ENCODE assay signal across 21 cellular contexts in the genomic region with DNA sequence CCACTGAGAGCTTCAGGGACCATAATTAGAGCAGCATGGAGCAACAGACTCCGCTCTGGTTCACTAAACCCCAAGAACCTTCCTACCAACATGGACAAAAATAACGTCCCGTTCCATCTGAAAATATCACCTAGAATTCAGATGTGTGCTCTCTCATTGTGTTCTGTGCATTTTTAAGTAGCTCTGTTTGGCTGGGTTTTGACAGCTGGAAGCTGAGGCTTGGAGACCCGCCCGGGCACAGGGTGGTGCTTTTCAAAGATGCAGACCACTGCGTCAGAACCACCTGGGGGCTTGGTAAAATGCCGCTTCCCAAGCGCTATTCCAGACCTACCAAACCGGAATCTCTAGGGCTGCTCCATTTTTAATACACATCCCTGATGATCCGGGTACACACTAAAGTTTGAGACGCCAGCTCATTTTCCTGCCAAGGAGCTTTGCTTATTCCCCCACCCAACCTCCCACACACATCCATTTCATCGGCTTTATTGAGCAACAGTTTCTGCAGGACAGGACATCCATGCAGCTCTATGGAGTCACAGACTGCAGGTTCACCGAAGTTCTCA.
DNase-seq lines count a peak whose midpoint lies in the region; ATAC-seq, FAIRE-seq and TF ChIP-seq lines count a peak whose summit lies in the region.
"Had no signal": no experiment of that assay in that cellular context is flagged by ENCODE, and none has a peak within 500 bp of the region (broad histone marks: within the 10 kb centered on the region; RNA-seq: fewer than 3 reads in every experiment).

No MANE protein-coding gene starts in this region.

- no peak overlapping the region for H3K4me3 Mint-ChIP-seq in activated CD8-positive, alpha-beta T cell treated with anti-CD3 and anti-CD28 coated beads for 36 hours
- H3K4me3 Mint-ChIP-seq: activated naive CD8-positive, alpha-beta T cell; activated T-cell treated with anti-CD3 and anti-CD28 coated beads, Interleukin-2, amount 50 U/mL, for 4 hours; neural progenitor cell had no signal

- H3K4me3 ChIP-seq in K562 (no peak overlapping the region), mucosa of descending colon (no peak overlapping the region)
- H3K4me3 ChIP-seq: BLaER1 treated with 17β-estradiol and CSF1 and Interleukin-3, amounts not matched to agents 10 nM and 100 nM; neural progenitor cell; Peyer's patch; right lobe of liver; thoracic aorta had no signal

- no peak overlapping the region for H3K4me2 ChIP-seq in K562 (ENCODE audit: insufficient read depth, low read length)
- H3K4me2 ChIP-seq: BLaER1 treated with 17β-estradiol and CSF1 and Interleukin-3, amounts not matched to agents 10 nM and 100 nM; neural progenitor cell had no signal

- H3K9ac ChIP-seq in K562 (ENCODE audit: insufficient read depth in 1 of 2, low read depth in 2 of 2, low read length in 2 of 2): no peak overlapping the region
- H3K9ac ChIP-seq: BLaER1 treated with 17β-estradiol and CSF1 and Interleukin-3, amounts not matched to agents 10 nM and 100 nM; neural progenitor cell had no signal

- no peak for TF ChIP-seq RAD21 in K562 (CRISPR knock-in tag; conservative IDR thresholded peaks at IDR 0.05 in 1 of 2, IDR thresholded peaks at IDR 0.05 in 1 of 2)

- no peaks in the 10 kb centered on the region for H3K9me3 Mint-ChIP-seq in activated CD8-positive, alpha-beta T cell treated with anti-CD3 and anti-CD28 coated beads for 36 hours
- H3K9me3 Mint-ChIP-seq: activated T-cell treated with anti-CD3 and anti-CD28 coated beads, Interleukin-2, amount 50 U/mL, for 4 hours; neural progenitor cell had no signal

- no peak overlapping the region for H2AFZ ChIP-seq in K562 (ENCODE audit: low read depth, low read length)
- H2AFZ ChIP-seq: neural progenitor cell had no signal

- no peaks in the 10 kb centered on the region for H3K36me3 Mint-ChIP-seq in activated CD8-positive, alpha-beta T cell treated with anti-CD3 and anti-CD28 coated beads for 36 hours (ENCODE audit: low read depth)
- H3K36me3 Mint-ChIP-seq: activated naive CD8-positive, alpha-beta T cell; neural progenitor cell had no signal

- H3K4me1 Mint-ChIP-seq in activated CD8-positive, alpha-beta T cell treated with anti-CD3 and anti-CD28 coated beads for 36 hours (ENCODE audit: low read depth): no peaks in the 10 kb centered on the region

- CTCF ChIA-PET in K562 (lab: Yijun Ruan, JAX; ENCODE audit: low intra/inter-chr PET ratio): no interaction called here
- CTCF ChIA-PET in activated CD8-positive, alpha-beta T cell treated with anti-CD3 and anti-CD28 coated beads for 36 hours (lab: Charles Lee): no interaction called here

- no peak for TF ChIP-seq EP300 in K562 (IDR thresholded peaks at IDR 0.05; ENCODE audit: low read length)

- WGBS in K562 (ENCODE audit: insufficient coverage, low coverage, missing lambda C conversion rate): 4% methylated on average over 12 of the region's 13 CpGs

- H3K9me1 ChIP-seq in K562 (ENCODE audit: control insufficient read depth, insufficient read depth, low read length): no peaks in the 10 kb centered on the region

- TF ChIP-seq POLR2A in K562 (conservative IDR thresholded peaks at IDR 0.05): no peak

- FAIRE-seq in K562 (lab: Jason Lieb, UNC): no peak
- FAIRE-seq: GM18507 had no signal

- H3K4me1 ChIP-seq in K562 (replicated peaks in 1 of 2; ENCODE audit: control insufficient read depth in 2 of 2, insufficient read depth in 2 of 2, low read length in 2 of 2) (no peaks in the 10 kb centered on the region), mucosa of descending colon (ENCODE audit: low read depth) (no peaks in the 10 kb centered on the region)
- H3K4me1 ChIP-seq: Peyer's patch, right lobe of liver had no signal

- peak; percentile 88 for DNase-seq in NCI-H345 (lab: John Stamatoyannopoulos, UW)
- no peak for DNase-seq in K562 (ENCODE audit: extremely low read depth in 1 of 4, low spot score in 3 of 4)
- no peak for DNase-seq in left cardiac atrium
- DNase-seq in mucosa of descending colon: no peak
- no peak for DNase-seq in activated CD8-positive, alpha-beta T cell treated with anti-CD3 and anti-CD28 coated beads for 36 hours
- DNase-seq in retina: no peak
- DNase-seq: activated CD4-positive, alpha-beta T cell treated with anti-CD3 and anti-CD28 coated beads, Interleukin-2, amount 50 U/mL, for 4 hours; activated T-cell treated with anti-CD3 and anti-CD28 coated beads, Interleukin-2, amount 50 U/mL, for 4 hours; HCEC 1CT; mesendoderm; NCI-H1930; NCI-H526 treated with DMSO at 0.1 percent for 48 hours; Peyer's patch; right lobe of liver; stimulated activated CD4-positive, alpha-beta T cell treated with anti-CD3 and anti-CD28 coated beads, Interleukin-2, amount 100 ng/mL, for 48 hours had no signal

- H3K27ac Mint-ChIP-seq in activated CD8-positive, alpha-beta T cell treated with anti-CD3 and anti-CD28 coated beads for 36 hours: no peak overlapping the region
- H3K27ac Mint-ChIP-seq: activated naive CD8-positive, alpha-beta T cell had no signal

- H3K27ac ChIP-seq in K562 (ENCODE audit: extremely low read depth, low read depth, low read length): no peak overlapping the region
- peak overlapping the region; percentile 81 for H3K27ac ChIP-seq in temporal lobe (ENCODE audit: low read depth, low read length)
- H3K27ac ChIP-seq: BLaER1 treated with 17β-estradiol and CSF1 and Interleukin-3, amounts not matched to agents 10 nM and 100 nM; neural progenitor cell; Peyer's patch; right lobe of liver; thoracic aorta had no signal

- H3K27me3 ChIP-seq in K562 (ENCODE audit: control insufficient read depth in 2 of 2, insufficient read depth in 2 of 2, low read length in 2 of 2): peaks cover 26 to 34% of the 10 kb centered on the region in 2 experiments
- H3K27me3 ChIP-seq: BLaER1 treated with 17β-estradiol and CSF1 and Interleukin-3, amounts not matched to agents 10 nM and 100 nM; neural progenitor cell; Peyer's patch; right lobe of liver had no signal

- POLR2A ChIA-PET in K562 (lab: Yijun Ruan, JAX): interaction anchor here (1.0 to 1.5 kb wide), 2 partner anchors 12 to 24 kb away, joined by 3 to 7 read pairs; no protein-coding TSS in a partner anchor
- POLR2A ChIA-PET in activated CD8-positive, alpha-beta T cell treated with anti-CD3 and anti-CD28 coated beads for 36 hours (lab: Charles Lee): no interaction called here

- in situ Hi-C loops in K562 (cut with MboI): no loop called here

- H3K36me3 ChIP-seq in K562 (ENCODE audit: control insufficient read depth, insufficient read depth, low read length) (no peaks in the 10 kb centered on the region), mucosa of descending colon (ENCODE audit: low read depth) (no peaks in the 10 kb centered on the region)
- H3K36me3 ChIP-seq: BLaER1 treated with 17β-estradiol and CSF1 and Interleukin-3, amounts not matched to agents 10 nM and 100 nM; neural progenitor cell; Peyer's patch; right lobe of liver; thoracic aorta had no signal

- TF ChIP-seq CTCF in K562 (IDR thresholded peaks at IDR 0.05 in 2 of 3, conservative IDR thresholded peaks at IDR 0.05 in 1 of 3; ENCODE audit: insufficient read depth in 2 of 3, low read depth in 1 of 3, low read length in 3 of 3): no peak
- TF ChIP-seq CTCF in mucosa of descending colon (IDR thresholded peaks at IDR 0.05): no peak
- no peak for TF ChIP-seq CTCF in activated CD8-positive, alpha-beta T cell treated with anti-CD3 and anti-CD28 coated beads for 36 hours (IDR thresholded peaks at IDR 0.05)

- ATAC-seq in K562 (peak; percentile 23; the same call in 1 of the 3 replicates), left cardiac atrium (peak; percentile 36 to 44), mucosa of descending colon (no peak)
- ATAC-seq in activated CD8-positive, alpha-beta T cell treated with anti-CD3 and anti-CD28 coated beads for 36 hours: no peak
- ATAC-seq: activated T-cell treated with anti-CD3 and anti-CD28 coated beads, Interleukin-2, amount 50 U/mL, for 4 hours; right lobe of liver had no signal

- H3K9me3 ChIP-seq in K562 (replicated peaks; ENCODE audit: control insufficient read depth, insufficient read depth, low read depth, low read length): no peaks in the 10 kb centered on the region
- no peaks in the 10 kb centered on the region for H3K9me3 ChIP-seq in mucosa of descending colon
- H3K9me3 ChIP-seq: BLaER1 treated with 17β-estradiol and CSF1 and Interleukin-3, amounts not matched to agents 10 nM and 100 nM; Peyer's patch; right lobe of liver; thoracic aorta had no signal

- H3K79me2 ChIP-seq in K562 (ENCODE audit: control insufficient read depth, insufficient read depth, low read length): no peaks in the 10 kb centered on the region

- H4K20me1 ChIP-seq in K562 (replicated peaks; ENCODE audit: control insufficient read depth, insufficient read depth, low read length): 0 out of 2 replicates have a peak, but pooled peaks cover 3% of the 10 kb centered on the region
- H4K20me1 ChIP-seq: BLaER1 treated with 17β-estradiol and CSF1 and Interleukin-3, amounts not matched to agents 10 nM and 100 nM had no signal

- H3K27me3 Mint-ChIP-seq in activated CD8-positive, alpha-beta T cell treated with anti-CD3 and anti-CD28 coated beads for 36 hours: peaks cover 7% of the 10 kb centered on the region
- H3K27me3 Mint-ChIP-seq: activated naive CD8-positive, alpha-beta T cell had no signal

- BruUV-seq in K562 (replicated peaks; lab: Mats Ljungman, UMichigan): no TSS peak

- intact Hi-C loops in K562 (cut with micrococcal nuclease): no loop called here
- intact Hi-C loops in left cardiac atrium (cut with DNase I): no loop called here
- intact Hi-C loops in mucosa of descending colon (cut with DNase I, micrococcal nuclease): no loop called here
- intact Hi-C loops in activated CD8-positive, alpha-beta T cell treated with anti-CD3 and anti-CD28 coated beads for 36 hours (cut with micrococcal nuclease): no loop called here

TF ChIP-seq in K562, 482 proteins besides CTCF, POLR2A, EP300 and RAD21:
- TF ChIP-seq GTF2F1 (IDR thresholded peaks at IDR 0.05; ENCODE audit: low read depth, low read length) (no peak), DMBX1 (CRISPR knock-in tag; IDR thresholded peaks at IDR 0.05; ENCODE audit: borderline replicate concordance) (no peak), CEBPB (tag; IDR thresholded peaks at IDR 0.05) (peak; percentile 54; the same call in 1 of the 2 replicates), KDM1A (IDR thresholded peaks at IDR 0.05) (no peak), TAF1 (IDR thresholded peaks at IDR 0.05; ENCODE audit: control insufficient read depth, extremely low read depth, insufficient read depth, low read length, severe bottlenecking) (no peak), NFIC (IDR thresholded peaks at IDR 0.05) (no peak), CEBPG (CRISPR knock-in tag; IDR thresholded peaks at IDR 0.05) (no peak), CEBPG (tag; conservative IDR thresholded peaks at IDR 0.05 in 1 of 2, IDR thresholded peaks at IDR 0.05 in 1 of 2) (peak; percentile 45 to 79; a peak in 3 of 4 replicates)
TF ChIP-seq in K562: peak in this region for 2.

Comparison
In these comparisons a context has a peak if more than half of its experiments do, and no peak if none do; other contexts are left out.
1. ATAC-seq: peak in K562 (single experiment) and left cardiac atrium (2 of 2); none in mucosa of descending colon (single experiment) and activated CD8-positive, alpha-beta T cell treated with anti-CD3 and anti-CD28 coated beads for 36 hours (single experiment).